In the genomic region with DNA sequence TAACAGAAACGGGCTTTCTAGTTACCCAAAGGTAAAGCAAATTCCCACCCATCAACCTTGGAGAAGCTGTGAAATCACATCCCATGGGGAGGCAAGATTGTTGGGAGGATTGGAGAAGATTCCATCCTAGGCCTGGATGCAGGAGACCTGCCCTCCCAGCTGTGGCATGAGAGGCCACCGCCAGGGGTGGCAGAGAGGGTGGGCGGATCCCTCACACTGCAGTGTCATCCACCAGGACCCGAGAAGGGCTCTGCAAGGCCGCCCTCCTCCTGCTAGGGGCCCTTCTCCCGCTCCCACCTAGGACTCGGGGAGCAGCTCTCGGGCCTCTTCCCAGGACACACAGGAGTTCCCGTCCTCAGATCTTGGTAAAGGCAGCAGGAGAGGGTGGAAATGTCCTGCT, we compare ENCODE assay signal across 31 cellular contexts.
"Had no signal": no experiment of that assay in that cellular context is flagged by ENCODE, and none has a peak within 500 bp of the region (broad histone marks: within the 10 kb centered on the region; RNA-seq: fewer than 3 reads in every experiment).

No MANE protein-coding gene starts in this region.

- ATAC-seq: activated T-cell treated with anti-CD3 and anti-CD28 coated beads, Interleukin-2, amount 50 U/mL, for 4 hours; activated T-helper 17 cell treated with anti-CD3 and anti-CD28 coated beads, Interleukin-2, amount 50 U/mL, for 72 hours; esophagus mucosa; heart right ventricle; left cardiac atrium; left ventricle myocardium superior; pancreas; psoas muscle; stimulated activated memory B cell treated with anti-CD40 and anti-IgM and Interleukin-4, amounts not matched to agents 10 μg/mL and 1 μg/mL and 100 μg/mL, for 72 hours; stimulated activated naive CD8-positive, alpha-beta T cell treated with anti-CD3 and anti-CD28 coated beads, Interleukin-15, amount 100 ng/mL, for 72 hours had no signal

- H3K27me3 Mint-ChIP-seq: activated CD4-positive, alpha-beta memory T cell treated with anti-CD3 and anti-CD28 coated beads, Interleukin-2, amount 10 ng/mL, durations not matched to agents 7 days and 5 days; activated CD4-positive, alpha-beta T cell treated with anti-CD3 and anti-CD28 coated beads, Interleukin-2, amount 10 ng/mL, durations not matched to agents 7 days and 5 days; activated T-helper 17 cell treated with anti-CD3 and anti-CD28 coated beads, Interleukin-2, amount 50 U/mL, for 72 hours; naive B cell; stimulated activated memory B cell treated with anti-CD40 and anti-IgM and Interleukin-4, amounts not matched to agents 10 μg/mL and 1 μg/mL and 100 μg/mL, for 72 hours; stimulated activated naive CD8-positive, alpha-beta T cell treated with anti-CD3 and anti-CD28 coated beads, Interleukin-15, amount 100 ng/mL, for 72 hours; type B pancreatic cell had no signal

- H3K4me3 Mint-ChIP-seq: activated CD4-positive, alpha-beta memory T cell treated with anti-CD3 and anti-CD28 coated beads, Interleukin-2, amount 10 ng/mL, durations not matched to agents 7 days and 5 days; activated CD4-positive, alpha-beta T cell treated with anti-CD3 and anti-CD28 coated beads, Interleukin-2, amount 10 ng/mL, durations not matched to agents 7 days and 5 days; activated T-cell treated with anti-CD3 and anti-CD28 coated beads, Interleukin-2, amount 50 U/mL, for 4 hours; nephron progenitor cell; stimulated activated memory B cell treated with anti-CD40 and anti-IgM and Interleukin-4, amounts not matched to agents 10 μg/mL and 1 μg/mL and 100 μg/mL, for 72 hours; stimulated activated naive CD8-positive, alpha-beta T cell treated with anti-CD3 and anti-CD28 coated beads, Interleukin-15, amount 100 ng/mL, for 72 hours; type B pancreatic cell had no signal

- H3K4me1 ChIP-seq: pancreas, psoas muscle, sigmoid colon, uterus had no signal

- H3K4me1 Mint-ChIP-seq: nephron progenitor cell had no signal

- H3K27me3 ChIP-seq: brain microvascular endothelial cell, heart right ventricle, pancreas, sigmoid colon, uterus had no signal

- H3K36me3 Mint-ChIP-seq: naive B cell; stimulated activated memory B cell treated with anti-CD40 and anti-IgM and Interleukin-4, amounts not matched to agents 10 μg/mL and 1 μg/mL and 100 μg/mL, for 72 hours; type B pancreatic cell had no signal

- H3K4me3 ChIP-seq: heart right ventricle, pancreas, psoas muscle, sigmoid colon, uterus had no signal

- H3K36me3 ChIP-seq: brain microvascular endothelial cell, heart right ventricle, pancreas, sigmoid colon, uterus, WERI-Rb-1 had no signal

- H3K9me3 ChIP-seq: heart right ventricle, pancreas, psoas muscle, sigmoid colon, uterus had no signal

- DNase-seq: activated CD4-positive, alpha-beta memory T cell treated with anti-CD3 and anti-CD28 coated beads, Interleukin-2, amount 10 ng/mL, durations not matched to agents 7 days and 5 days; activated CD4-positive, alpha-beta T cell treated with anti-CD3 and anti-CD28 coated beads, Interleukin-2, amount 10 ng/mL, durations not matched to agents 7 days and 5 days; activated CD4-positive, CD25-positive, alpha-beta regulatory T cell treated with anti-CD3 and anti-CD28 coated beads, Interleukin-2, amount 50 U/mL, for 72 hours; activated gamma-delta T cell treated with Interleukin-2 at 50 U/mL for 16 hours; activated naive CD4-positive, alpha-beta T cell treated with anti-CD3 and anti-CD28 coated beads, Interleukin-2, amount 50 U/mL, for 16 hours; activated T-cell treated with anti-CD3 and anti-CD28 coated beads, Interleukin-2, amount 50 U/mL, for 4 hours; amniotic stem cell; brain microvascular endothelial cell; caudate nucleus; foreskin fibroblast; heart right ventricle; left cardiac atrium; left ventricle myocardium superior; naive B cell; nephron progenitor cell; nucleus accumbens; pancreas; psoas muscle; sigmoid colon; small intestine; stimulated activated CD4-positive, alpha-beta T cell treated with anti-CD3 and anti-CD28 coated beads, Interleukin-4, amount 100 ng/mL, for 4 hours; stimulated activated CD8-positive, alpha-beta memory T cell treated with anti-CD3 and anti-CD28 coated beads, Interleukin-4, amount 100 ng/mL, for 48 hours; stimulated activated naive CD8-positive, alpha-beta T cell treated with anti-CD3 and anti-CD28 coated beads, Interleukin-15, amount 100 ng/mL, for 72 hours; substantia nigra; T-helper 9 cell; uterus; WERI-Rb-1 had no signal

- H3K27ac Mint-ChIP-seq: nephron progenitor cell; stimulated activated memory B cell treated with anti-CD40 and anti-IgM and Interleukin-4, amounts not matched to agents 10 μg/mL and 1 μg/mL and 100 μg/mL, for 72 hours; stimulated activated naive CD8-positive, alpha-beta T cell treated with anti-CD3 and anti-CD28 coated beads, Interleukin-15, amount 100 ng/mL, for 72 hours; type B pancreatic cell had no signal

- H3K9me3 Mint-ChIP-seq: activated T-cell treated with anti-CD3 and anti-CD28 coated beads, Interleukin-2, amount 50 U/mL, for 4 hours; activated T-helper 17 cell treated with anti-CD3 and anti-CD28 coated beads, Interleukin-2, amount 50 U/mL, for 72 hours; type B pancreatic cell had no signal

- H3K27ac ChIP-seq: brain microvascular endothelial cell, heart right ventricle, pancreas, psoas muscle, sigmoid colon, uterus, WERI-Rb-1 had no signal
